Comparison of ENCODE assay signal across 10 cellular contexts in genomic region chr10:114658175-114658574, GRCh38. TPM values are rescaled to one million over a fixed set of nuclear protein-coding genes. Genes with fewer than 3 reads are reported as not detected.
DNase-seq lines count a peak whose midpoint lies in the region; ATAC-seq, FAIRE-seq and TF ChIP-seq lines count a peak whose summit lies in the region.
"Had no signal": no experiment of that assay in that cellular context is flagged by ENCODE, and none has a peak within 500 bp of the region (broad histone marks: within the 10 kb centered on the region; RNA-seq: fewer than 3 reads in every experiment).

Gene ABLIM1 (minus strand): TSS chr10:114658275. CDS start chr10:114658200, 75 bp downstream.

- 71 to 75% methylated on average over 2 of the region's 2 CpGs for WGBS in heart right ventricle, 2 donors

- no peak for TF ChIP-seq CTCF in Caco-2 (IDR thresholded peaks at IDR 0.05; ENCODE audit: insufficient read depth in 1 of 2, low read depth in 1 of 2, low read length in 1 of 2, severe bottlenecking in 1 of 2, unreplicated experiment in 1 of 2)
- no peak for TF ChIP-seq CTCF in heart right ventricle (IDR thresholded peaks at IDR 0.05)
- TF ChIP-seq CTCF in progenitor cell of endocrine pancreas (IDR thresholded peaks at IDR 0.05; ENCODE audit: unreplicated experiment): no peak

- CTCF ChIA-PET in Caco-2 (lab: Charles Lee): no interaction called here
- CTCF ChIA-PET in activated CD8-positive, alpha-beta T cell treated with anti-CD3 and anti-CD28 coated beads, Interleukin-2, amount 10 ng/mL, durations not matched to agents 7 days and 5 days (lab: Charles Lee): no interaction called here

- POLR2A ChIA-PET in Caco-2 (lab: Charles Lee): no interaction called here
- POLR2A ChIA-PET in activated CD8-positive, alpha-beta T cell treated with anti-CD3 and anti-CD28 coated beads, Interleukin-2, amount 10 ng/mL, durations not matched to agents 7 days and 5 days (lab: Charles Lee): no interaction called here

- H3K27ac Mint-ChIP-seq in Caco-2 (ENCODE audit: unreplicated experiment) (no peak within 1 kb of the TSS), progenitor cell of endocrine pancreas (no peak within 1 kb of the TSS)
- H3K27ac Mint-ChIP-seq in activated CD8-positive, alpha-beta T cell treated with anti-CD3 and anti-CD28 coated beads, Interleukin-2, amount 10 ng/mL, durations not matched to agents 7 days and 5 days: no peak within 1 kb of the TSS

- H3K9me3 Mint-ChIP-seq in Caco-2 (ENCODE audit: unreplicated experiment) (no peaks in the 10 kb centered on the region), progenitor cell of endocrine pancreas (ENCODE audit: low read depth) (no peaks in the 10 kb centered on the region)
- H3K9me3 Mint-ChIP-seq in activated CD8-positive, alpha-beta T cell treated with anti-CD3 and anti-CD28 coated beads, Interleukin-2, amount 10 ng/mL, durations not matched to agents 7 days and 5 days (ENCODE audit: insufficient read depth): no peaks in the 10 kb centered on the region

- peaks cover 29% of the 10 kb centered on the region for H3K4me1 ChIP-seq in Caco-2
- peaks cover 33 to 99% (median 83%) of the 10 kb centered on the region in 9 donors for H3K4me1 ChIP-seq in heart right ventricle

- H3K27me3 Mint-ChIP-seq in Caco-2 (ENCODE audit: insufficient read depth, unreplicated experiment) (no peaks in the 10 kb centered on the region), progenitor cell of endocrine pancreas (peaks cover 69% of the 10 kb centered on the region)
- peaks cover 11% of the 10 kb centered on the region for H3K27me3 Mint-ChIP-seq in activated CD8-positive, alpha-beta T cell treated with anti-CD3 and anti-CD28 coated beads, Interleukin-2, amount 10 ng/mL, durations not matched to agents 7 days and 5 days (ENCODE audit: low read depth)

- no peaks in the 10 kb centered on the region for H3K9me3 ChIP-seq in Caco-2
- H3K9me3 ChIP-seq in heart right ventricle: peaks cover 0 to 8% (median 0%) of the 10 kb centered on the region in 11 donors

- H3K36me3 Mint-ChIP-seq in Caco-2 (ENCODE audit: insufficient read depth, unreplicated experiment) (peaks cover 6% of the 10 kb centered on the region), progenitor cell of endocrine pancreas (ENCODE audit: insufficient read depth) (no peaks in the 10 kb centered on the region)
- no peaks in the 10 kb centered on the region for H3K36me3 Mint-ChIP-seq in activated CD8-positive, alpha-beta T cell treated with anti-CD3 and anti-CD28 coated beads, Interleukin-2, amount 10 ng/mL, durations not matched to agents 7 days and 5 days (ENCODE audit: low read depth)

- no peak for ATAC-seq in activated CD8-positive, alpha-beta T cell treated with anti-CD3 and anti-CD28 coated beads, Interleukin-2, amount 10 ng/mL, durations not matched to agents 7 days and 5 days
- ATAC-seq in heart right ventricle: no peak
- no peak for ATAC-seq in GM18868 (IDR thresholded peaks at IDR 0.05; ENCODE audit: unreplicated experiment)

- no TSS peak for BruUV-seq in Caco-2 (replicated peaks; lab: Mats Ljungman, UMichigan)

- H3K27me3 ChIP-seq in Caco-2 (replicated peaks; ENCODE audit: control insufficient read depth, insufficient read depth, low read length) (no peaks in the 10 kb centered on the region), heart right ventricle (no peaks in the 10 kb centered on the region)

- no peak for DNase-seq in Caco-2
- no peak for DNase-seq in activated CD8-positive, alpha-beta T cell treated with anti-CD3 and anti-CD28 coated beads, Interleukin-2, amount 10 ng/mL, durations not matched to agents 7 days and 5 days
- no peak for DNase-seq in heart right ventricle
- no peak for DNase-seq in progenitor cell of endocrine pancreas (ENCODE audit: low spot score, unreplicated experiment)
- DNase-seq in GM19239 (ENCODE audit: insufficient read length, low spot score): no peak
- DNase-seq in DMS153 (lab: John Stamatoyannopoulos, UW): no peak
- no peak for DNase-seq in NCI-H2029 treated with DMSO at 0.1 percent for 48 hours (lab: John Stamatoyannopoulos, UW)
- DNase-seq: activated effector memory CD4-positive, alpha-beta T cell treated with Interleukin-2 at 50 U/mL for 16 hours; SHP77 treated with DMSO at 0.1 percent for 48 hours had no signal

- H3K4me1 Mint-ChIP-seq in Caco-2 (ENCODE audit: low read depth, unreplicated experiment) (peaks cover 17% of the 10 kb centered on the region), progenitor cell of endocrine pancreas (ENCODE audit: low read depth) (peaks cover 10% of the 10 kb centered on the region)
- H3K4me1 Mint-ChIP-seq in activated CD8-positive, alpha-beta T cell treated with anti-CD3 and anti-CD28 coated beads, Interleukin-2, amount 10 ng/mL, durations not matched to agents 7 days and 5 days (ENCODE audit: low read depth): peaks cover 13% of the 10 kb centered on the region

- H3K4me3 Mint-ChIP-seq in Caco-2 (ENCODE audit: unreplicated experiment) (no peak within 1 kb of the TSS), progenitor cell of endocrine pancreas (ENCODE audit: low read depth) (no peak within 1 kb of the TSS)
- no peak within 1 kb of the TSS for H3K4me3 Mint-ChIP-seq in activated CD8-positive, alpha-beta T cell treated with anti-CD3 and anti-CD28 coated beads, Interleukin-2, amount 10 ng/mL, durations not matched to agents 7 days and 5 days

- H3K27ac ChIP-seq in heart right ventricle: peak within 1 kb of the TSS in 7 of 10 donors; percentile 8 to 92 (median 38)

- no peak for FAIRE-seq in GM19239 (lab: Jason Lieb, UNC)

- intact Hi-C loops in Caco-2 (cut with micrococcal nuclease; ENCODE audit: unreplicated experiment) (no loop called here), heart right ventricle (cut with DNase I) (no loop called here)

- no peak within 1 kb of the TSS for H3K4me3 ChIP-seq in Caco-2 (ENCODE audit: low read depth, low read length)
- no peak within 1 kb of the TSS for H3K4me3 ChIP-seq in heart right ventricle

- no peaks in the 10 kb centered on the region for H3K36me3 ChIP-seq in Caco-2 (ENCODE audit: control insufficient read depth, insufficient read depth, low read length)
- no peaks in the 10 kb centered on the region for H3K36me3 ChIP-seq in heart right ventricle

RNA-seq across cellular contexts. Expression of gene ABLIM1, which starts in this region (rescaled TPM):
- 71.7 and 79.3 TPM in 2 replicates for total RNA-seq in Caco-2 (2022)
- 10 to 100 TPM; 62.3 to 64.1 TPM for total RNA-seq in activated CD8-positive, alpha-beta T cell treated with anti-CD3 and anti-CD28 coated beads, Interleukin-2, amount 10 ng/mL, durations not matched to agents 7 days and 5 days
- 100 to 1,000 TPM; 522 to 816 (median 606) TPM for total RNA-seq in heart right ventricle
- polyA plus RNA-seq in heart right ventricle: 100 to 1,000 TPM; 119 to 363 TPM
- total RNA-seq in progenitor cell of endocrine pancreas: 59.1 and 60.5 TPM in 2 replicates
